8 cellular contexts compared by ENCODE assay signal in the genomic region with DNA sequence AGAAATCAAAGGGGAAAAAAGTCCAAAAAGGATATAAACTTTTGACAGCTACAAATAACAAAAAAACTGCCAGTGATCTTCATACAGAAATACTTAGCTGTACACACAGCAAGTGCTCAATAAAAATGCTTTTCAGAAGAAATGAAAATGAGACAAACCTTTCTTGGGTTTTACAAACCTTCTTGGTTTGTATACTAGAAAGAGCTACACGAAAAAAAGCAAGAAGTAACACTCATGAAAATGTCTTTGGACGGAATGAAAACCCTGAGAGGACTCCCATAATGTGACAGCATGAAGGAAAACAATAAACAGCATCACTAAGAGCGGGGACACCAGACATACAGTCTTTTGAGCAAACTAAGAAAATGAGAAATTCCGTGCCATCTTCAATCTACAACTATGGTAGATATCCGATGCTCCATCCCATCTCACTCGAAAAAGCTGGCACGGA. TPM values are rescaled to one million over a fixed set of nuclear protein-coding genes. Genes with fewer than 3 reads are reported as not detected.
DNase-seq lines count a peak whose midpoint lies in the region; ATAC-seq and TF ChIP-seq lines count a peak whose summit lies in the region.

No MANE protein-coding gene starts in this region.

- DNase-seq in right atrium auricular region (ENCODE audit: low spot score) = no peak
- no peak for DNase-seq in left cardiac atrium
- DNase-seq in spleen = no peak
- no peak for DNase-seq in NCI-H1436 treated with DMSO at 0.1 percent for 48 hours (lab: John Stamatoyannopoulos, UW)

- H3K27me3 ChIP-seq in right atrium auricular region = no peaks in the 10 kb centered on the region
- H3K27me3 ChIP-seq in iPS-18a (ENCODE audit: control insufficient read depth, insufficient read depth, low read length) = peaks cover 14% of the 10 kb centered on the region
- H3K27me3 ChIP-seq in spleen (replicated peaks in 1 of 7) = no peaks in the 10 kb centered on the region

- H3K27ac ChIP-seq in right atrium auricular region = peak overlapping the region; percentile 95 to 97
- no peak overlapping the region for H3K27ac ChIP-seq in iPS-18a (ENCODE audit: low read length)
- H3K27ac ChIP-seq in spleen = peak overlapping the region; percentile 80 to 95 (median 91)

- intact Hi-C loops in left cardiac atrium (cut with DNase I) (no loop called here), spleen (cut with DNase I; ENCODE audit: low total_unique reads) (no loop called here)

- 0 to 1% (median 1%) methylated on average over 7 of the region's 7 CpGs for WGBS in spleen, 5 donors

- TF ChIP-seq CTCF in right atrium auricular region (IDR thresholded peaks at IDR 0.05) (no peak), spleen (IDR thresholded peaks at IDR 0.05 in 8 of 11, conservative IDR thresholded peaks at IDR 0.05 in 3 of 11) (no peak)

- H3K9me3 ChIP-seq in right atrium auricular region (no peaks in the 10 kb centered on the region), iPS-18a (ENCODE audit: control insufficient read depth, low read depth, low read length) (no peaks in the 10 kb centered on the region), spleen (no peaks in the 10 kb centered on the region)

- H3K9me3 Mint-ChIP-seq in activated T-helper 17 cell treated with anti-CD3 and anti-CD28 coated beads, Interleukin-2, amount 50 U/mL, for 72 hours = no peaks in the 10 kb centered on the region

- H3K4me1 ChIP-seq in right atrium auricular region (peaks cover 0 to 24% of the 10 kb centered on the region in 2 donors), iPS-18a (ENCODE audit: control insufficient read depth, low read depth, low read length) (peaks cover 28% of the 10 kb centered on the region), spleen (peaks cover 8 to 52% (median 35%) of the 10 kb centered on the region in 6 donors)

- peaks cover 5% of the 10 kb centered on the region for H3K36me3 Mint-ChIP-seq in activated T-helper 17 cell treated with anti-CD3 and anti-CD28 coated beads, Interleukin-2, amount 50 U/mL, for 72 hours (ENCODE audit: low read depth)

- H3K36me3 ChIP-seq in right atrium auricular region = no peaks in the 10 kb centered on the region
- no peaks in the 10 kb centered on the region for H3K36me3 ChIP-seq in iPS-18a (ENCODE audit: control insufficient read depth, low read depth, low read length)
- H3K36me3 ChIP-seq in spleen = no peaks in the 10 kb centered on the region

- H3K4me3 Mint-ChIP-seq in activated T-helper 17 cell treated with anti-CD3 and anti-CD28 coated beads, Interleukin-2, amount 50 U/mL, for 72 hours = peak overlapping the region; percentile 94

- ATAC-seq in left cardiac atrium (no peak), HG02884 (IDR thresholded peaks at IDR 0.05; ENCODE audit: unreplicated experiment) (no peak), HG03159 (IDR thresholded peaks at IDR 0.05; ENCODE audit: unreplicated experiment) (no peak)
- no peak for ATAC-seq in activated T-helper 17 cell treated with anti-CD3 and anti-CD28 coated beads, Interleukin-2, amount 50 U/mL, for 72 hours (replicated peaks)

- peaks cover 15% of the 10 kb centered on the region for H3K4me1 Mint-ChIP-seq in activated T-helper 17 cell treated with anti-CD3 and anti-CD28 coated beads, Interleukin-2, amount 50 U/mL, for 72 hours

- H3K4me3 ChIP-seq in right atrium auricular region (peak overlapping the region; percentile 57 to 81), iPS-18a (ENCODE audit: low read length) (peak overlapping the region; percentile 98), spleen (peak overlapping the region; percentile 83 to 99 (median 98))

- no peaks in the 10 kb centered on the region for H3K27me3 Mint-ChIP-seq in activated T-helper 17 cell treated with anti-CD3 and anti-CD28 coated beads, Interleukin-2, amount 50 U/mL, for 72 hours

- peak overlapping the region; percentile 80 for H3K27ac Mint-ChIP-seq in activated T-helper 17 cell treated with anti-CD3 and anti-CD28 coated beads, Interleukin-2, amount 50 U/mL, for 72 hours

- H3K9ac ChIP-seq in iPS-18a (ENCODE audit: low read length) = peak overlapping the region; percentile 90

- TF ChIP-seq POLR2A in spleen (IDR thresholded peaks at IDR 0.05) = no peak

RNA-seq across cellular contexts. Expression of gene BARD1, which starts 1.0 kb away (rescaled TPM):
- total RNA-seq in right atrium auricular region (10 to 100 TPM; 13.5 to 15.7 TPM), left cardiac atrium (10 to 100 TPM; 11.7 to 15.3 TPM), spleen (10 to 100 TPM; 11.4 to 18.0 (median 15.1) TPM)
- 10 to 100 TPM; 22.3 to 30.8 TPM for total RNA-seq in activated T-helper 17 cell treated with anti-CD3 and anti-CD28 coated beads, Interleukin-2, amount 50 U/mL, for 72 hours
- polyA plus RNA-seq in spleen = 1 to 10 TPM; 2.4 to 3.5 (median 3.2) TPM
